In genomic region chr11:27429740-27430451, GRCh38 we compare ENCODE assay signal across 14 cellular contexts. TPM values are rescaled to one million over a fixed set of nuclear protein-coding genes. Genes with fewer than 3 reads are reported as not detected.
DNase-seq lines count a peak whose midpoint lies in the region; ATAC-seq and TF ChIP-seq lines count a peak whose summit lies in the region.
"Had no signal": no experiment of that assay in that cellular context is flagged by ENCODE, and none has a peak within 500 bp of the region (broad histone marks: within the 10 kb centered on the region; RNA-seq: fewer than 3 reads in every experiment).

No MANE protein-coding gene starts in this region.

- no peaks in the 10 kb centered on the region for H3K9me3 Mint-ChIP-seq in stimulated activated naive CD8-positive, alpha-beta T cell treated with anti-CD3 and anti-CD28 coated beads, Interleukin-15, amount 100 ng/mL, for 72 hours
- H3K9me3 Mint-ChIP-seq: effector memory CD8-positive, alpha-beta T cell; type B pancreatic cell had no signal

- H3K4me3 ChIP-seq in Panc1 (ENCODE audit: low read depth in 2 of 2, low read length in 2 of 2) (peak overlapping the region in 1 of 2 experiments; percentile 17; a peak in 2 of 4 replicates), MG63 (no peak overlapping the region)
- H3K4me3 ChIP-seq: right atrium auricular region had no signal

- H3K27me3 ChIP-seq in Panc1 (ENCODE audit: control insufficient read depth, insufficient read depth, low read length) (no peaks in the 10 kb centered on the region), MG63 (no peaks in the 10 kb centered on the region)
- H3K27me3 ChIP-seq: right atrium auricular region had no signal

- H3K4me1 Mint-ChIP-seq in stimulated activated naive CD8-positive, alpha-beta T cell treated with anti-CD3 and anti-CD28 coated beads, Interleukin-15, amount 100 ng/mL, for 72 hours = no peaks in the 10 kb centered on the region

- POLR2A ChIA-PET in Panc1 (lab: Charles Lee) = no interaction called here

- H3K36me3 ChIP-seq in Panc1 (ENCODE audit: control insufficient read depth, insufficient read depth, low read length) = no peaks in the 10 kb centered on the region
- H3K36me3 ChIP-seq in MG63 = no peaks in the 10 kb centered on the region
- H3K36me3 ChIP-seq: right atrium auricular region had no signal

- H3K27ac ChIP-seq in Panc1 (ENCODE audit: low read length) = peak overlapping the region; percentile 67
- H3K27ac ChIP-seq: KMS-11, right atrium auricular region had no signal

- CTCF ChIA-PET in Panc1 (lab: Charles Lee) = no interaction called here

- TF ChIP-seq CTCF in Panc1 (IDR thresholded peaks at IDR 0.05) = no peak

- BruUV-seq in Panc1 (replicated peaks; lab: Mats Ljungman, UMichigan) = no TSS peak

- no peak for DNase-seq in stimulated activated naive CD8-positive, alpha-beta T cell treated with anti-CD3 and anti-CD28 coated beads, Interleukin-15, Interleukin-2, amounts not matched to agents 100 U/mL and 50 U/mL, for 24 hours
- no peak for DNase-seq in stimulated activated naive CD8-positive, alpha-beta T cell treated with anti-CD3 and anti-CD28 coated beads, Interleukin-15, amount 100 ng/mL, for 72 hours
- DNase-seq in Panc1 (ENCODE audit: low read depth, low spot score) = no peak
- no peak for DNase-seq in germinal center (ENCODE audit: low spot score)
- no peak for DNase-seq in UCSD-AML1 (lab: John Stamatoyannopoulos, UW; ENCODE audit: unreplicated experiment)
- no peak for DNase-seq in MG63
- DNase-seq in activated CD4-positive, alpha-beta T cell treated with anti-CD3 and anti-CD28 coated beads for 48 hours = no peak
- DNase-seq: effector memory CD8-positive, alpha-beta T cell; hippocampal formation; T-helper 2 cell had no signal

- no peak overlapping the region for H3K4me3 Mint-ChIP-seq in stimulated activated naive CD8-positive, alpha-beta T cell treated with anti-CD3 and anti-CD28 coated beads, Interleukin-15, amount 100 ng/mL, for 72 hours
- H3K4me3 Mint-ChIP-seq: effector memory CD8-positive, alpha-beta T cell; type B pancreatic cell had no signal

- peaks cover 8% of the 10 kb centered on the region for H3K27me3 Mint-ChIP-seq in stimulated activated naive CD8-positive, alpha-beta T cell treated with anti-CD3 and anti-CD28 coated beads, Interleukin-15, amount 100 ng/mL, for 72 hours
- H3K27me3 Mint-ChIP-seq: type B pancreatic cell had no signal

- in situ Hi-C loops in Panc1 (cut with HindIII; ENCODE audit: low pct_unique_long_range_greater_than_20kb, low sequenced_read_pairs) = no loop called here

- H3K9me3 ChIP-seq in Panc1 (ENCODE audit: control insufficient read depth, insufficient read depth, low read depth, low read length) = no peaks in the 10 kb centered on the region
- H3K9me3 ChIP-seq in MG63 = no peaks in the 10 kb centered on the region
- H3K9me3 ChIP-seq: right atrium auricular region had no signal

- ATAC-seq in stimulated activated naive CD8-positive, alpha-beta T cell treated with anti-CD3 and anti-CD28 coated beads, Interleukin-15, Interleukin-2, amounts not matched to agents 100 U/mL and 50 U/mL, for 24 hours = peak; percentile 19
- ATAC-seq in stimulated activated naive CD8-positive, alpha-beta T cell treated with anti-CD3 and anti-CD28 coated beads, Interleukin-15, amount 100 ng/mL, for 72 hours = no peak
- ATAC-seq in Panc1 = peak; percentile 85
- ATAC-seq in esophagus mucosa = peak; percentile 78
- ATAC-seq: effector memory CD8-positive, alpha-beta T cell had no signal

- no peak overlapping the region for H3K27ac Mint-ChIP-seq in stimulated activated naive CD8-positive, alpha-beta T cell treated with anti-CD3 and anti-CD28 coated beads, Interleukin-15, amount 100 ng/mL, for 72 hours
- H3K27ac Mint-ChIP-seq: effector memory CD8-positive, alpha-beta T cell; type B pancreatic cell had no signal

- intact Hi-C loops in Panc1 (cut with micrococcal nuclease; ENCODE audit: unreplicated experiment) = no loop called here

- H3K4me1 ChIP-seq in Panc1 (ENCODE audit: control insufficient read depth, insufficient read depth, low read length) = peaks cover 31% of the 10 kb centered on the region

RNA-seq across cellular contexts. Expression of gene LGR4, which starts 42.7 kb away (rescaled TPM):
- total RNA-seq in Panc1 (2021; ENCODE audit: unreplicated experiment) (61.8 TPM), esophagus mucosa (22.8 TPM)
- 71.4 TPM for polyA plus RNA-seq in Panc1 (2012; ENCODE audit: insufficient read length)
- total RNA-seq in MG63 (2014; rRNA removed; shearing (Covaris generic); ENCODE audit: low replicate concordance) = 3.9 and 7.7 TPM in 2 replicates
